In the genomic region with DNA sequence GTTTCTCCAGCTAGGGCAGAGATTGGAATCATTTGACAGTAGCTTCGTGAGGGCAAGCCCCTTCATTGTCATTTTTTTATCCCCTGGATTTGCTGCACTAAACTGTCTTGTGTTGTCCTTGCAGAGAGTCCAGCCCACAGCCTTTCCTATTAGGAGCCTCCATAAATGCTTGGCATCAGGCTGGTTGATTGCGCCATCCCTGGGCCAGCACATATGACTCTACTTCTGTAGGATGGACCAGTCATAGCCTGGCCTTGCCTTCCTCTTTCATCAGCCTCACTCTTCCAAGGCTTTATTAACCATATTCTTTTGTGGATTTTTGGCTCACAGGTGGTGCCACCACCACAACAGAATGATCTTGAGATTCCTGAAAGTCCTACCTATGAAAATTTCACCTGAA, we compare ENCODE assay signal across 1 cellular context.
TF ChIP-seq lines count a peak whose summit lies in the region.

No MANE protein-coding gene starts in this region.

TF ChIP-seq in K562, 482 proteins besides CTCF, POLR2A, EP300 and RAD21:
- 0 out of 2 replicates have a peak, but pooled peaks have one; percentile 25 for TF ChIP-seq ATF3 (IDR thresholded peaks at IDR 0.05)
- no peak for TF ChIP-seq ATF3 (CRISPR knock-in tag; conservative IDR thresholded peaks at IDR 0.05)
- 0 out of 4 replicates have a peak, but pooled peaks of 1 of the 2 experiments have one; percentile 11 for TF ChIP-seq TRIM24 (IDR thresholded peaks at IDR 0.05)
- TF ChIP-seq, protein P1, sequence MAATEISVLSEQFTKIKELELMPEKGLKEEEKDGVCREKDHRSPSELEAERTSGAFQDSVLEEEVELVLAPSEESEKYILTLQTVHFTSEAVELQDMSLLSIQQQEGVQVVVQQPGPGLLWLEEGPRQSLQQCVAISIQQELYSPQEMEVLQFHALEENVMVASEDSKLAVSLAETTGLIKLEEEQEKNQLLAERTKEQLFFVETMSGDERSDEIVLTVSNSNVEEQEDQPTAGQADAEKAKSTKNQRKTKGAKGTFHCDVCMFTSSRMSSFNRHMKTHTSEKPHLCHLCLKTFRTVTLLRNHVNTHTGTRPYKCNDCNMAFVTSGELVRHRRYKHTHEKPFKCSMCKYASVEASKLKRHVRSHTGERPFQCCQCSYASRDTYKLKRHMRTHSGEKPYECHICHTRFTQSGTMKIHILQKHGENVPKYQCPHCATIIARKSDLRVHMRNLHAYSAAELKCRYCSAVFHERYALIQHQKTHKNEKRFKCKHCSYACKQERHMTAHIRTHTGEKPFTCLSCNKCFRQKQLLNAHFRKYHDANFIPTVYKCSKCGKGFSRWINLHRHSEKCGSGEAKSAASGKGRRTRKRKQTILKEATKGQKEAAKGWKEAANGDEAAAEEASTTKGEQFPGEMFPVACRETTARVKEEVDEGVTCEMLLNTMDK (IDR thresholded peaks at IDR 0.05; ENCODE audit: borderline replicate concordance, insufficient read depth, low read depth, low read length, poor library complexity, severe bottlenecking) = no peak
- TF ChIP-seq CEBPG (CRISPR knock-in tag; IDR thresholded peaks at IDR 0.05) = no peak
- TF ChIP-seq CEBPG (tag; conservative IDR thresholded peaks at IDR 0.05 in 1 of 2, IDR thresholded peaks at IDR 0.05 in 1 of 2) = peak; percentile 66 to 84
TF ChIP-seq in K562: peak in this region for 3.
